In the genomic region with DNA sequence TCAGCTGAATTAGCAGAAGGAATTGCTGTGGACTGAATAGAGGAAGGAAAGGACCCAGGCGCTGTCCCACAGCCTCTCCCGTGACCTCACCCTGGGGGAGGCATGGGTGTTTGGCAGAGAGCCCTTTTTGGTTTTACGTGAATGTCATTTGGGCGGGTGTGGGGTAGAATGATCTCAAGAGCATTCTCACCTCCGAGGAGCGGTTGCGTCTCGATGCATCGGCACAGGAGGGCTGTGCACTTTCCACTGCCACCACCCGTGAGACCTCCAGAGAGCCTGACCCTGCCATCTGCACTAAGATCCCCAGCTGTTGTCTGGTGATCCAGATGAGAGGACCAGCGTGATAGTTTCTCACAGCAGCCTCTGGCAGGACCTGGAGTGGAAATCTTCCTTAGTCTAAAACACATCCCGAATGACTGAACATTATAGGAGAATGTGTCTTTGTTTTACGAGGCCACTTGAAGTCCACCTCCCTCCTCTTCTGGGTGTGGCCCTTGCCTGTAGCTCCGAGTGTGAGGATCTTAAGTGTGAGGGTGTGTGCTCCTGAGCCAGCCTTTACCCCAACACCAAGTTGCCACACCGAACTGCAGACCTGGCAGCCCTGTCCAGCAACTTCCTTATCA, we compare ENCODE assay signal across 10 cellular contexts. TPM values are rescaled to one million over a fixed set of nuclear protein-coding genes. Genes with fewer than 3 reads are reported as not detected.
A peak's percentile ranks its signal among the peaks of the same experiment; 100 is the strongest.
DNase-seq lines count a peak whose midpoint lies in the region; ATAC-seq and TF ChIP-seq lines count a peak whose summit lies in the region.
"Had no signal": no experiment of that assay in that cellular context is flagged by ENCODE, and none has a peak within 500 bp of the region (broad histone marks: within the 10 kb centered on the region; RNA-seq: fewer than 3 reads in every experiment).

No MANE protein-coding gene starts in this region.

- TF ChIP-seq CTCF in brain (conservative IDR thresholded peaks at IDR 0.05) (no peak), lower lobe of right lung (IDR thresholded peaks at IDR 0.05) (no peak), upper lobe of left lung (IDR thresholded peaks at IDR 0.05) (no peak), WTC11 (IDR thresholded peaks at IDR 0.05) (no peak)

- CTCF ChIA-PET in WTC11 (lab: Charles Lee): interaction anchor here (0.6 kb wide), 1 partner anchor 19 kb away, joined by 4 read pairs; no protein-coding TSS in a partner anchor

- no peak overlapping the region for H3K4me3 Mint-ChIP-seq in activated T-cell treated with anti-CD3 and anti-CD28 coated beads, Interleukin-2, amount 50 U/mL, for 72 hours
- no peak overlapping the region for H3K4me3 Mint-ChIP-seq in brain
- H3K4me3 Mint-ChIP-seq in WTC11: no peak overlapping the region

- peak overlapping the region; percentile 20 for H3K27ac ChIP-seq in lower lobe of right lung
- H3K27ac ChIP-seq in upper lobe of left lung: peak overlapping the region; percentile 32 to 69 (median 54)
- H3K27ac ChIP-seq: WERI-Rb-1 had no signal

- H3K27me3 Mint-ChIP-seq in activated T-cell treated with anti-CD3 and anti-CD28 coated beads, Interleukin-2, amount 50 U/mL, for 72 hours (ENCODE audit: low read depth): no peaks in the 10 kb centered on the region
- no peaks in the 10 kb centered on the region for H3K27me3 Mint-ChIP-seq in brain
- H3K27me3 Mint-ChIP-seq in WTC11 (ENCODE audit: low read depth): no peaks in the 10 kb centered on the region

- H3K9me3 Mint-ChIP-seq in activated T-cell treated with anti-CD3 and anti-CD28 coated beads, Interleukin-2, amount 50 U/mL, for 72 hours: no peaks in the 10 kb centered on the region
- H3K9me3 Mint-ChIP-seq in brain (peaks cover 0 to 7% (median 6%) of the 10 kb centered on the region in 5 experiments), WTC11 (0 out of 2 replicates have a peak, but pooled peaks cover 4% of the 10 kb centered on the region)

- H3K9me3 ChIP-seq in lower lobe of right lung: no peaks in the 10 kb centered on the region
- no peaks in the 10 kb centered on the region for H3K9me3 ChIP-seq in upper lobe of left lung

- H3K27ac Mint-ChIP-seq in activated T-cell treated with anti-CD3 and anti-CD28 coated beads, Interleukin-2, amount 50 U/mL, for 72 hours: peak overlapping the region; percentile 14
- H3K27ac Mint-ChIP-seq in brain: peak overlapping the region; percentile 6 to 61 (median 37)
- H3K27ac Mint-ChIP-seq in WTC11: no peak overlapping the region

- no peak for ATAC-seq in activated T-cell treated with anti-CD3 and anti-CD28 coated beads, Interleukin-2, amount 50 U/mL, for 72 hours (replicated peaks in 1 of 2)
- ATAC-seq in lower lobe of right lung: peak; percentile 59 to 72
- ATAC-seq in upper lobe of left lung (ENCODE audit: low FRiP score in 2 of 2): peak; percentile 62 to 68
- ATAC-seq in WTC11: no peak

- peaks cover 4% of the 10 kb centered on the region for H3K36me3 ChIP-seq in lower lobe of right lung
- no peaks in the 10 kb centered on the region for H3K36me3 ChIP-seq in upper lobe of left lung

- WGBS in upper lobe of left lung, 2 donors: 16 to 21% methylated on average over 15 of the region's 15 CpGs

- H3K4me3 ChIP-seq in lower lobe of right lung (no peak overlapping the region), upper lobe of left lung (no peak overlapping the region)

- no peak for TF ChIP-seq POLR2A in upper lobe of left lung (IDR thresholded peaks at IDR 0.05)

- H3K27me3 ChIP-seq in lower lobe of right lung (ENCODE audit: low read depth) (no peaks in the 10 kb centered on the region), upper lobe of left lung (no peaks in the 10 kb centered on the region)

- no peak for TF ChIP-seq EP300 in upper lobe of left lung (IDR thresholded peaks at IDR 0.05)

- H3K4me1 Mint-ChIP-seq in activated T-cell treated with anti-CD3 and anti-CD28 coated beads, Interleukin-2, amount 50 U/mL, for 72 hours (ENCODE audit: low read depth): peaks cover 61% of the 10 kb centered on the region
- peaks cover 67% of the 10 kb centered on the region for H3K4me1 Mint-ChIP-seq in brain
- H3K4me1 Mint-ChIP-seq in WTC11: peaks cover 27% of the 10 kb centered on the region

- peaks cover 40% of the 10 kb centered on the region for H3K4me1 ChIP-seq in lower lobe of right lung
- peaks cover 34 to 68% (median 48%) of the 10 kb centered on the region in 4 donors for H3K4me1 ChIP-seq in upper lobe of left lung

- no peak for DNase-seq in activated T-cell treated with anti-CD3 and anti-CD28 coated beads, Interleukin-2, amount 50 U/mL, for 72 hours
- DNase-seq in activated T-cell treated with anti-CD3 and anti-CD28 coated beads, Interleukin-2, amount 50 U/mL, for 1 hour: no peak
- DNase-seq in lower lobe of right lung (peak; percentile 62), upper lobe of left lung (peak in 1 of 2 donors; percentile 78), HCEC 1CT (no peak), WTC11 (ENCODE audit: low spot score) (no peak), GOT3 (lab: John Stamatoyannopoulos, UW) (no peak)
- DNase-seq: NCI-H524 treated with DMSO at 0.1 percent for 48 hours, WERI-Rb-1 had no signal

- H3K36me3 Mint-ChIP-seq in activated T-cell treated with anti-CD3 and anti-CD28 coated beads, Interleukin-2, amount 50 U/mL, for 72 hours (ENCODE audit: insufficient read depth in 2 of 2): peaks cover 0 to 6% of the 10 kb centered on the region in 2 donors
- H3K36me3 Mint-ChIP-seq in brain: peaks cover 36% of the 10 kb centered on the region
- H3K36me3 Mint-ChIP-seq in WTC11: peaks cover 7% of the 10 kb centered on the region; the same call in 1 of the 2 replicates

- POLR2A ChIA-PET in WTC11 (lab: Charles Lee): no interaction called here

- intact Hi-C loops in lower lobe of right lung (cut with DNase I): no loop called here

TF ChIP-seq in WTC11, 78 proteins besides CTCF, POLR2A, EP300 and RAD21:
- TF ChIP-seq NR1H2 (CRISPR knock-in tag; IDR thresholded peaks at IDR 0.05) (no peak), ZNF263 (CRISPR knock-in tag; IDR thresholded peaks at IDR 0.05; ENCODE audit: low read depth) (no peak), NFATC4 (CRISPR knock-in tag; IDR thresholded peaks at IDR 0.05) (no peak), NFYB (CRISPR knock-in tag; conservative IDR thresholded peaks at IDR 0.05; ENCODE audit: low read depth) (no peak), TP53 (CRISPR knock-in tag; IDR thresholded peaks at IDR 0.05) (no peak), GABPB1 (CRISPR knock-in tag; IDR thresholded peaks at IDR 0.05) (no peak), KAT7 (CRISPR knock-in tag; IDR thresholded peaks at IDR 0.05; ENCODE audit: borderline replicate concordance) (no peak), TEAD1 (CRISPR knock-in tag; IDR thresholded peaks at IDR 0.05) (no peak), PRRX2 (CRISPR knock-in tag; IDR thresholded peaks at IDR 0.05) (no peak)
- TF ChIP-seq, protein P1, sequence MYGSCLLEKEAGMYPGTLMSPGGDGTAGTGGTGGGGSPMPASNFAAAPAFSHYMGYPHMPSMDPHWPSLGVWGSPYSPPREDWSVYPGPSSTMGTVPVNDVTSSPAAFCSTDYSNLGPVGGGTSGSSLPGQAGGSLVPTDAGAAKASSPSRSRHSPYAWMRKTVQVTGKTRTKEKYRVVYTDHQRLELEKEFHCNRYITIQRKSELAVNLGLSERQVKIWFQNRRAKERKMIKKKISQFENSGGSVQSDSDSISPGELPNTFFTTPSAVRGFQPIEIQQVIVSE (CRISPR knock-in tag; IDR thresholded peaks at IDR 0.05; ENCODE audit: borderline replicate concordance): no peak
- TF ChIP-seq, protein P2, sequence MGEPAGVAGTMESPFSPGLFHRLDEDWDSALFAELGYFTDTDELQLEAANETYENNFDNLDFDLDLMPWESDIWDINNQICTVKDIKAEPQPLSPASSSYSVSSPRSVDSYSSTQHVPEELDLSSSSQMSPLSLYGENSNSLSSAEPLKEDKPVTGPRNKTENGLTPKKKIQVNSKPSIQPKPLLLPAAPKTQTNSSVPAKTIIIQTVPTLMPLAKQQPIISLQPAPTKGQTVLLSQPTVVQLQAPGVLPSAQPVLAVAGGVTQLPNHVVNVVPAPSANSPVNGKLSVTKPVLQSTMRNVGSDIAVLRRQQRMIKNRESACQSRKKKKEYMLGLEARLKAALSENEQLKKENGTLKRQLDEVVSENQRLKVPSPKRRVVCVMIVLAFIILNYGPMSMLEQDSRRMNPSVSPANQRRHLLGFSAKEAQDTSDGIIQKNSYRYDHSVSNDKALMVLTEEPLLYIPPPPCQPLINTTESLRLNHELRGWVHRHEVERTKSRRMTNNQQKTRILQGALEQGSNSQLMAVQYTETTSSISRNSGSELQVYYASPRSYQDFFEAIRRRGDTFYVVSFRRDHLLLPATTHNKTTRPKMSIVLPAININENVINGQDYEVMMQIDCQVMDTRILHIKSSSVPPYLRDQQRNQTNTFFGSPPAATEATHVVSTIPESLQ (CRISPR knock-in tag; IDR thresholded peaks at IDR 0.05): no peak

RNA-seq across cellular contexts. Expression of a gene that starts 29.3 kb away (rescaled TPM):
- total RNA-seq in activated T-cell treated with anti-CD3 and anti-CD28 coated beads, Interleukin-2, amount 50 U/mL, for 72 hours: 10 to 100 TPM; 59.9 to 61.0 TPM
- 44.0 TPM for polyA plus RNA-seq in brain (ENCODE audit: insufficient read depth, low read depth, low replicate concordance)
- total RNA-seq in lower lobe of right lung (60.1 TPM), upper lobe of left lung (10 to 100 TPM; 50.8 to 92.7 (median 58.9) TPM), WTC11 (2021) (57.7 to 65.7 TPM (median 62.7 TPM) in 3 replicates)

Comparison
In these comparisons a context has a peak if more than half of its experiments do, and no peak if none do; other contexts are left out.
1. ATAC-seq: peak in lower lobe of right lung (2 of 2) and upper lobe of left lung (2 of 2); none in activated T-cell treated with anti-CD3 and anti-CD28 coated beads, Interleukin-2, amount 50 U/mL, for 72 hours (0 of 2) and WTC11 (single experiment).